In genomic region chr22:24303007-24303406, GRCh38 we compare ENCODE assay signal across 11 cellular contexts. TPM values are rescaled to one million over a fixed set of nuclear protein-coding genes. Genes with fewer than 3 reads are reported as not detected.
A peak's percentile ranks its signal among the peaks of the same experiment; 100 is the strongest.
DNase-seq lines count a peak whose midpoint lies in the region; ATAC-seq, FAIRE-seq and TF ChIP-seq lines count a peak whose summit lies in the region.
"Had no signal": no experiment of that assay in that cellular context is flagged by ENCODE, and none has a peak within 500 bp of the region (broad histone marks: within the 10 kb centered on the region; RNA-seq: fewer than 3 reads in every experiment).

No MANE protein-coding gene starts in this region.

- peaks cover 10% of the 10 kb centered on the region for H3K9me3 Mint-ChIP-seq in mesothelial cell of epicardium
- peaks cover 12% of the 10 kb centered on the region for H3K9me3 Mint-ChIP-seq in type B pancreatic cell
- no peaks in the 10 kb centered on the region for H3K9me3 Mint-ChIP-seq in activated CD4-positive, alpha-beta T cell treated with anti-CD3 and anti-CD28 coated beads, Interleukin-2, amount 10 ng/mL, durations not matched to agents 24 days and 14 days
- H3K9me3 Mint-ChIP-seq: naive B cell had no signal

- DNase-seq in NOMO-1 treated with DMSO at 0.1 percent for 48 hours (lab: John Stamatoyannopoulos, UW; ENCODE audit: unreplicated experiment), result peak; percentile 28
- no peak for DNase-seq in NOMO-1 treated with dmso at 0.1 percent for 144 hours (lab: John Stamatoyannopoulos, UW; ENCODE audit: unreplicated experiment)
- DNase-seq in bronchial epithelial cell (ENCODE audit: low read depth), result peak; percentile 66
- no peak for DNase-seq in mesothelial cell of epicardium (ENCODE audit: low spot score in 2 of 2, unreplicated experiment in 2 of 2)
- DNase-seq in type B pancreatic cell (ENCODE audit: extremely low spot score, unreplicated experiment), result no peak
- DNase-seq in activated CD4-positive, alpha-beta T cell treated with anti-CD3 and anti-CD28 coated beads, Interleukin-2, amount 10 ng/mL, durations not matched to agents 24 days and 14 days, result no peak
- no peak for DNase-seq in SW480 (ENCODE audit: low spot score)
- DNase-seq: activated T-cell treated with anti-CD3 and anti-CD28 coated beads, Interleukin-2, amount 50 U/mL, for 48 hours; naive B cell had no signal

- H3K4me3 Mint-ChIP-seq in mesothelial cell of epicardium (no peak overlapping the region), type B pancreatic cell (peak overlapping the region; percentile 78)
- no peak overlapping the region for H3K4me3 Mint-ChIP-seq in activated CD4-positive, alpha-beta T cell treated with anti-CD3 and anti-CD28 coated beads, Interleukin-2, amount 10 ng/mL, durations not matched to agents 24 days and 14 days

- peak overlapping the region; percentile 88 for H3K27ac Mint-ChIP-seq in mesothelial cell of epicardium
- peak overlapping the region; percentile 99 for H3K27ac Mint-ChIP-seq in type B pancreatic cell
- no peak overlapping the region for H3K27ac Mint-ChIP-seq in activated CD4-positive, alpha-beta T cell treated with anti-CD3 and anti-CD28 coated beads, Interleukin-2, amount 10 ng/mL, durations not matched to agents 24 days and 14 days

- H3K27me3 Mint-ChIP-seq in mesothelial cell of epicardium (ENCODE audit: low read depth) (no peaks in the 10 kb centered on the region), type B pancreatic cell (no peaks in the 10 kb centered on the region)
- H3K27me3 Mint-ChIP-seq in activated CD4-positive, alpha-beta T cell treated with anti-CD3 and anti-CD28 coated beads, Interleukin-2, amount 10 ng/mL, durations not matched to agents 24 days and 14 days, result no peaks in the 10 kb centered on the region
- H3K27me3 Mint-ChIP-seq: naive B cell had no signal

- H3K27me3 ChIP-seq in bronchial epithelial cell (ENCODE audit: control insufficient read depth, insufficient read depth, low read length), result no peaks in the 10 kb centered on the region

- no peak for FAIRE-seq in bronchial epithelial cell (lab: Jason Lieb, UNC)
- FAIRE-seq: endometrium had no signal

- no peak for TF ChIP-seq CTCF in bronchial epithelial cell (IDR thresholded peaks at IDR 0.05; ENCODE audit: insufficient read depth, low read length, severe bottlenecking)
- no peak for TF ChIP-seq CTCF in mesothelial cell of epicardium (IDR thresholded peaks at IDR 0.05; ENCODE audit: unreplicated experiment)
- TF ChIP-seq CTCF in type B pancreatic cell (conservative IDR thresholded peaks at IDR 0.05), result no peak

- H3K4me3 ChIP-seq in bronchial epithelial cell (ENCODE audit: low read depth, low read length), result no peak overlapping the region

- H3K4me1 Mint-ChIP-seq in mesothelial cell of epicardium (peaks cover 35% of the 10 kb centered on the region), type B pancreatic cell (ENCODE audit: unreplicated experiment) (peaks cover 31% of the 10 kb centered on the region)
- H3K4me1 Mint-ChIP-seq in activated CD4-positive, alpha-beta T cell treated with anti-CD3 and anti-CD28 coated beads, Interleukin-2, amount 10 ng/mL, durations not matched to agents 24 days and 14 days, result peaks cover 46% of the 10 kb centered on the region

- intact Hi-C loops in activated CD4-positive, alpha-beta T cell treated with anti-CD3 and anti-CD28 coated beads, Interleukin-2, amount 10 ng/mL, durations not matched to agents 24 days and 14 days (cut with micrococcal nuclease), result no loop called here

- H3K36me3 Mint-ChIP-seq in mesothelial cell of epicardium, result peaks cover 25% of the 10 kb centered on the region
- H3K36me3 Mint-ChIP-seq in type B pancreatic cell, result peaks cover 45% of the 10 kb centered on the region
- H3K36me3 Mint-ChIP-seq in activated CD4-positive, alpha-beta T cell treated with anti-CD3 and anti-CD28 coated beads, Interleukin-2, amount 10 ng/mL, durations not matched to agents 24 days and 14 days (ENCODE audit: low read depth), result peaks cover 32% of the 10 kb centered on the region

- H3K36me3 ChIP-seq in bronchial epithelial cell (ENCODE audit: control insufficient read depth, insufficient read depth, low read length), result peaks cover 3% of the 10 kb centered on the region

- no peak for ATAC-seq in HG03378 (IDR thresholded peaks at IDR 0.05; ENCODE audit: unreplicated experiment)

RNA-seq across cellular contexts. Expression of gene SPECC1L, which starts 32.4 kb away (rescaled TPM):
- 25.0 and 28.3 TPM in 2 replicates for total RNA-seq in bronchial epithelial cell
- 80.8 to 88.0 TPM (median 82.9 TPM) in 3 replicates for total RNA-seq in mesothelial cell of epicardium
- total RNA-seq in type B pancreatic cell (ENCODE audit: low replicate concordance), result 68.7 and 89.0 TPM in 2 replicates
- 37.2 and 41.9 TPM in 2 replicates for total RNA-seq in activated CD4-positive, alpha-beta T cell treated with anti-CD3 and anti-CD28 coated beads, Interleukin-2, amount 10 ng/mL, durations not matched to agents 24 days and 14 days

RNA-seq across cellular contexts. Expression of gene GGT5, which starts 58.1 kb away (rescaled TPM):
- total RNA-seq in bronchial epithelial cell, result not detected in 2 replicates
- total RNA-seq in mesothelial cell of epicardium, result 2.9 to 4.1 TPM (median 3.6 TPM) in 3 replicates
- total RNA-seq in type B pancreatic cell (ENCODE audit: low replicate concordance), result 0.14 and 0.80 TPM in 2 replicates
- total RNA-seq in activated CD4-positive, alpha-beta T cell treated with anti-CD3 and anti-CD28 coated beads, Interleukin-2, amount 10 ng/mL, durations not matched to agents 24 days and 14 days, result 0.07 TPM in 1 of 2 replicates, not detected in the other

Comparison
In these comparisons a context has a peak if more than half of its experiments do, and no peak if none do; other contexts are left out.
1. DNase-seq: peak in NOMO-1 treated with DMSO at 0.1 percent for 48 hours (single experiment) and bronchial epithelial cell (single experiment); none in NOMO-1 treated with dmso at 0.1 percent for 144 hours (single experiment), mesothelial cell of epicardium (0 of 2), type B pancreatic cell (single experiment), activated CD4-positive, alpha-beta T cell treated with anti-CD3 and anti-CD28 coated beads, Interleukin-2, amount 10 ng/mL, durations not matched to agents 24 days and 14 days (single experiment) and SW480 (single experiment).